In the genomic region with DNA sequence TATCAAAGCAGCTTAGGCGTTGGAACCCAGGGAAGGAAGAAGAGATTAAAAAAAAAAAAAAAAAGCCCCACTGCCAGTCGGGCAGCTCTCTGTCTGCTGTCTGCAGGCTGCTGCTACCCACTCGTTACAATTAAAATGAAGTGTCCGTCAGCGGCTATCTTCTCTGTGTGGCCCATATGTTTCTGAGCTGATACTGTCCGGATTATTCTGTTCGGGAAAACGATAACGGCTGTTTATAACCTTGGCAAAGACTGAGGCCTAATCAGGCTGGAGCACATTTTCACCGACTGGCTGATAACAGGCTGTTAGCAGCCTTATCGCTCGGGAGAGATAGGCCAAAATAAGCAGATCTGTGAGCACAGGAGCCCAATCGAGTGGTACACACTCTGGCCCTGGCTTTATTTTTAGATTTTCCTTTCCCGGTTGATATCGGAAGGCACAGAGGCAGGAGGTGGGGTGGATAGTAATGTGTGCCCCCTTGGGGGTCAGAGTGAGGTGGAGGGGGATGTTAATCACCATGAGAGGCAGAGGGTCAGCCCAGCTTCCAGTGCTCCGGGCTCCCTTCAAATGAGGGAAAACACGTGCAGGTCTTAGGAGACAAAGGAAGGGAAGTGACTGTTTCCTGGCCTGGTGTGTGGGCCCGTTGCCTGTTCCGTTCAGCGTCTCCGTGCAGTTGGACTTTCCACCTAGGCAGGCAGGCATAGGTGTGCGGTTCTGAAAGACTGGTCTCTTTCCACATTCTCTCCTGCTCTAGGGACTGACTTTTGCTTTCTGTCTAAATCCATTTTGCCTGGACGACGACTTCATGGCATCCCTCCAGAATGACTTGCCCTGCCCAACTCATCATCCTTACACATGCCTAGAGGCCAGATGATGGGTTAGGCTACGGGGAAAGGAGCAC, we compare ENCODE assay signal across 1 cellular context.
TF ChIP-seq lines count a peak whose summit lies in the region.

No MANE protein-coding gene starts in this region.

TF ChIP-seq in SK-N-SH, 30 proteins besides CTCF, POLR2A, EP300 and RAD21 (continued from another document):
- no peak for TF ChIP-seq RXRA (IDR thresholded peaks at IDR 0.05; ENCODE audit: borderline replicate concordance, low read depth)
- TF ChIP-seq RCOR1 (IDR thresholded peaks at IDR 0.05; ENCODE audit: low read length) = peak; percentile 97
- TF ChIP-seq FOSL2 (IDR thresholded peaks at IDR 0.05; ENCODE audit: borderline replicate concordance, low read depth) = no peak
- peak; percentile 100 for TF ChIP-seq GATA2 (CRISPR knock-in tag; IDR thresholded peaks at IDR 0.05)
- TF ChIP-seq JUND (IDR thresholded peaks at IDR 0.05) = no peak
- TF ChIP-seq, protein P1, sequence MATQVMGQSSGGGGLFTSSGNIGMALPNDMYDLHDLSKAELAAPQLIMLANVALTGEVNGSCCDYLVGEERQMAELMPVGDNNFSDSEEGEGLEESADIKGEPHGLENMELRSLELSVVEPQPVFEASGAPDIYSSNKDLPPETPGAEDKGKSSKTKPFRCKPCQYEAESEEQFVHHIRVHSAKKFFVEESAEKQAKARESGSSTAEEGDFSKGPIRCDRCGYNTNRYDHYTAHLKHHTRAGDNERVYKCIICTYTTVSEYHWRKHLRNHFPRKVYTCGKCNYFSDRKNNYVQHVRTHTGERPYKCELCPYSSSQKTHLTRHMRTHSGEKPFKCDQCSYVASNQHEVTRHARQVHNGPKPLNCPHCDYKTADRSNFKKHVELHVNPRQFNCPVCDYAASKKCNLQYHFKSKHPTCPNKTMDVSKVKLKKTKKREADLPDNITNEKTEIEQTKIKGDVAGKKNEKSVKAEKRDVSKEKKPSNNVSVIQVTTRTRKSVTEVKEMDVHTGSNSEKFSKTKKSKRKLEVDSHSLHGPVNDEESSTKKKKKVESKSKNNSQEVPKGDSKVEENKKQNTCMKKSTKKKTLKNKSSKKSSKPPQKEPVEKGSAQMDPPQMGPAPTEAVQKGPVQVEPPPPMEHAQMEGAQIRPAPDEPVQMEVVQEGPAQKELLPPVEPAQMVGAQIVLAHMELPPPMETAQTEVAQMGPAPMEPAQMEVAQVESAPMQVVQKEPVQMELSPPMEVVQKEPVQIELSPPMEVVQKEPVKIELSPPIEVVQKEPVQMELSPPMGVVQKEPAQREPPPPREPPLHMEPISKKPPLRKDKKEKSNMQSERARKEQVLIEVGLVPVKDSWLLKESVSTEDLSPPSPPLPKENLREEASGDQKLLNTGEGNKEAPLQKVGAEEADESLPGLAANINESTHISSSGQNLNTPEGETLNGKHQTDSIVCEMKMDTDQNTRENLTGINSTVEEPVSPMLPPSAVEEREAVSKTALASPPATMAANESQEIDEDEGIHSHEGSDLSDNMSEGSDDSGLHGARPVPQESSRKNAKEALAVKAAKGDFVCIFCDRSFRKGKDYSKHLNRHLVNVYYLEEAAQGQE (IDR thresholded peaks at IDR 0.05; ENCODE audit: low read depth, low read length) = no peak
